In genomic region chr16:31074814-31075183, GRCh38 we compare ENCODE assay signal across 1 cellular context.
TF ChIP-seq lines count a peak whose summit lies in the region.

No MANE protein-coding gene starts in this region.

TF ChIP-seq in endothelial cell of umbilical vein, 7 proteins besides CTCF, POLR2A, EP300 and RAD21:
- no peak for TF ChIP-seq GATA2 (IDR thresholded peaks at IDR 0.05; ENCODE audit: insufficient read depth, insufficient read length, low read depth, low read length)
- TF ChIP-seq MYC (IDR thresholded peaks at IDR 0.05; ENCODE audit: low read depth, low read length) = no peak
- TF ChIP-seq MAX (IDR thresholded peaks at IDR 0.05; ENCODE audit: insufficient read depth, insufficient read length) = no peak
- TF ChIP-seq EZH2 (IDR thresholded peaks at IDR 0.05; ENCODE audit: borderline replicate concordance, low read depth, low read length, severe bottlenecking) = no peak
- TF ChIP-seq FOS (IDR thresholded peaks at IDR 0.05; ENCODE audit: borderline replicate concordance, insufficient read depth, low read length) = no peak
- TF ChIP-seq POLR2AphosphoS5 (IDR thresholded peaks at IDR 0.05; ENCODE audit: insufficient read depth, low read depth, low read length) = no peak
